ENCODE assay signal across 10 cellular contexts in genomic region chr3:19148768-19149091, GRCh38. TPM values are rescaled to one million over a fixed set of nuclear protein-coding genes. Genes with fewer than 3 reads are reported as not detected.
DNase-seq lines count a peak whose midpoint lies in the region; TF ChIP-seq lines count a peak whose summit lies in the region.
"Had no signal": no experiment of that assay in that cellular context is flagged by ENCODE, and none has a peak within 500 bp of the region (broad histone marks: within the 10 kb centered on the region; RNA-seq: fewer than 3 reads in every experiment).

No MANE protein-coding gene starts in this region.

- H3K23ac ChIP-seq in H9 (ENCODE audit: insufficient read length, low read depth, low read length) = no peak overlapping the region

- H2BK5ac ChIP-seq in H9 (ENCODE audit: insufficient read length, low read length) = no peak overlapping the region

- no peaks in the 10 kb centered on the region for H3K9me2 ChIP-seq in hepatocyte (replicated peaks; ENCODE audit: insufficient read depth)

- peak overlapping the region; percentile 66 for H3K9ac ChIP-seq in H9 (ENCODE audit: extremely low read depth, insufficient read length, low read length)

- H3K4me2 ChIP-seq in H9 (ENCODE audit: insufficient read depth, insufficient read length, low read length) = peak overlapping the region; percentile 100
- peak overlapping the region; percentile 89 for H3K4me2 ChIP-seq in hepatocyte

- peaks cover 19 to 24% of the 10 kb centered on the region in 2 experiments for H3K4me1 Mint-ChIP-seq in H9

- no peak overlapping the region for H2BK12ac ChIP-seq in H9 (ENCODE audit: insufficient read length, low read depth, low read length)

- H3K27me3 ChIP-seq in H9 (ENCODE audit: insufficient read depth, low read length) = no peaks in the 10 kb centered on the region
- no peaks in the 10 kb centered on the region for H3K27me3 ChIP-seq in WERI-Rb-1 (ENCODE audit: insufficient read depth, low read depth, severe bottlenecking)
- H3K27me3 ChIP-seq in hepatocyte = peaks cover 16% of the 10 kb centered on the region
- H3K27me3 ChIP-seq in sigmoid colon = peaks cover 5 to 16% (median 8%) of the 10 kb centered on the region in 3 donors
- H3K27me3 ChIP-seq: adrenal gland, SJCRH30 had no signal

- no peak overlapping the region for H2BK20ac ChIP-seq in H9 (ENCODE audit: low read depth, low read length, poor library complexity, severe bottlenecking)

- TF ChIP-seq EP300 in sigmoid colon (IDR thresholded peaks at IDR 0.05) = no peak

- TF ChIP-seq CTCF in H9 (conservative IDR thresholded peaks at IDR 0.05) = no peak
- TF ChIP-seq CTCF in WERI-Rb-1 (IDR thresholded peaks at IDR 0.05; ENCODE audit: low read depth, low read length) = no peak
- no peak for TF ChIP-seq CTCF in hepatocyte (IDR thresholded peaks at IDR 0.05; ENCODE audit: poor library complexity)
- TF ChIP-seq CTCF in sigmoid colon (IDR thresholded peaks at IDR 0.05) = no peak

- H3K9me3 ChIP-seq in H9 (ENCODE audit: control insufficient read depth, low read depth, low read length) (no peaks in the 10 kb centered on the region), WERI-Rb-1 (ENCODE audit: severe bottlenecking) (no peaks in the 10 kb centered on the region), hepatocyte (ENCODE audit: low read depth) (no peaks in the 10 kb centered on the region), sigmoid colon (no peaks in the 10 kb centered on the region)
- H3K9me3 ChIP-seq: adrenal gland, SJCRH30 had no signal

- H3K79me2 ChIP-seq in H9 (ENCODE audit: insufficient read depth, low read length) = no peaks in the 10 kb centered on the region
- H3K79me2 ChIP-seq in hepatocyte = no peaks in the 10 kb centered on the region

- H3T11ph ChIP-seq in H9 (ENCODE audit: low read length) = no peak overlapping the region

- peak overlapping the region in 1 of 3 experiments; percentile 88; a peak in 2 of 7 replicates for H3K27ac Mint-ChIP-seq in H9

- no peak overlapping the region for H3K4ac ChIP-seq in H9 (ENCODE audit: low read depth, low read length)

- H3K4me1 ChIP-seq in H9 (ENCODE audit: insufficient read depth, low read length) (peaks cover 4% of the 10 kb centered on the region; the same call in 1 of the 2 replicates), hepatocyte (ENCODE audit: insufficient read depth) (no peaks in the 10 kb centered on the region), sigmoid colon (peaks cover 0 to 30% (median 20%) of the 10 kb centered on the region in 4 donors)
- H3K4me1 ChIP-seq: SJCRH30 had no signal

- H3K9me3 Mint-ChIP-seq in H9 = no peaks in the 10 kb centered on the region

- peak overlapping the region; percentile 97 for H3K4me3 ChIP-seq in WERI-Rb-1 (ENCODE audit: low read depth, low read length)
- H3K4me3 ChIP-seq in hepatocyte = peak overlapping the region; percentile 37
- H3K4me3 ChIP-seq in sigmoid colon = peak overlapping the region; percentile 67 to 74 (median 72)

- no peak overlapping the region for H3K27ac ChIP-seq in H9 (ENCODE audit: insufficient read length, low read depth, low read length)
- peak overlapping the region; percentile 91 for H3K27ac ChIP-seq in WERI-Rb-1
- H3K27ac ChIP-seq in hepatocyte = no peak overlapping the region
- H3K27ac ChIP-seq in sigmoid colon = no peak overlapping the region
- H3K27ac ChIP-seq: SJCRH30 had no signal

- intact Hi-C loops in sigmoid colon (cut with DNase I) = no loop called here

- H4K20me1 ChIP-seq in H9 (ENCODE audit: control insufficient read depth, insufficient read depth, insufficient read length) (no peaks in the 10 kb centered on the region), hepatocyte (ENCODE audit: insufficient read depth, poor library complexity, severe bottlenecking) (no peaks in the 10 kb centered on the region)

- no peak overlapping the region for H3K14ac ChIP-seq in H9 (ENCODE audit: insufficient read depth, low read length)

- H3K56ac ChIP-seq in H9 (ENCODE audit: insufficient read length, low read depth, low read length) = no peak overlapping the region

- no peak overlapping the region for H4K8ac ChIP-seq in H9 (replicated peaks; ENCODE audit: insufficient read length, low read depth, low read length)

- peak overlapping the region; percentile 91 for H3K4me3 Mint-ChIP-seq in H9

- H3K18ac ChIP-seq in H9 (ENCODE audit: insufficient read length, low read depth, low read length) = no peak overlapping the region

- peaks cover 9% of the 10 kb centered on the region for H3K23me2 ChIP-seq in H9 (ENCODE audit: insufficient read length, low read depth, low read length, poor library complexity, severe bottlenecking)

- no peaks in the 10 kb centered on the region; a peak in 2 of 7 replicates for H3K36me3 Mint-ChIP-seq in H9 (ENCODE audit: insufficient read depth in 1 of 3, low read depth in 3 of 3)

- no peak overlapping the region for H2AK5ac ChIP-seq in H9 (ENCODE audit: insufficient read length, low read length)

- H4K5ac ChIP-seq in H9 (ENCODE audit: insufficient read length, low read depth, low read length) = no peak overlapping the region

- no peaks in the 10 kb centered on the region for H3K79me1 ChIP-seq in H9 (ENCODE audit: insufficient read depth, low read depth, low read length, poor library complexity, severe bottlenecking)

- no peak for TF ChIP-seq POLR2A in sigmoid colon (IDR thresholded peaks at IDR 0.05)

- H4K91ac ChIP-seq in H9 (ENCODE audit: insufficient read length, low read depth, low read length) = no peak overlapping the region

- DNase-seq in H9 = no peak
- DNase-seq in WERI-Rb-1 = no peak
- no peak for DNase-seq in hepatocyte (ENCODE audit: low spot score)
- DNase-seq in sigmoid colon = no peak
- DNase-seq in AML-193 (lab: John Stamatoyannopoulos, UW) = no peak
- DNase-seq in AG08395 (ENCODE audit: low spot score) = no peak
- no peak for DNase-seq in activated effector memory CD4-positive, alpha-beta T cell treated with anti-CD3 and anti-CD28 coated beads, Interleukin-2, amount 50 U/mL, for 16 hours
- DNase-seq in activated effector memory CD4-positive, alpha-beta T cell treated with Interleukin-2 at 50 U/mL for 16 hours = no peak

- no peak overlapping the region for H2BK15ac ChIP-seq in H9 (ENCODE audit: low read depth, low read length)

- WGBS in H9 (ENCODE audit: extremely low coverage, insufficient read length, low lambda C conversion rate) = no CpG with 5 or more reads among the region's 12 CpGs
- WGBS in hepatocyte (ENCODE audit: low lambda C conversion rate, missing lambda C conversion rate) = 3% methylated on average over 12 of the region's 12 CpGs
- 3 to 5% methylated on average over 12 of the region's 12 CpGs for WGBS in sigmoid colon, 2 donors

- no peak overlapping the region for H2AFZ ChIP-seq in H9 (ENCODE audit: low read length)
- peak overlapping the region; percentile 41 for H2AFZ ChIP-seq in hepatocyte

- no peaks in the 10 kb centered on the region for H3K27me3 Mint-ChIP-seq in H9 (ENCODE audit: low read depth)

- no peak overlapping the region for H2BK120ac ChIP-seq in H9 (ENCODE audit: low read depth, low read length, poor library complexity, severe bottlenecking)

- H3K36me3 ChIP-seq in WERI-Rb-1 = no peaks in the 10 kb centered on the region
- H3K36me3 ChIP-seq in hepatocyte (replicated peaks; ENCODE audit: insufficient read depth, low read depth) = no peaks in the 10 kb centered on the region
- H3K36me3 ChIP-seq in sigmoid colon = no peaks in the 10 kb centered on the region
- H3K36me3 ChIP-seq: adrenal gland, SJCRH30 had no signal

RNA-seq across cellular contexts. Expression of gene KCNH8, which starts 0.4 kb away (rescaled TPM):
- 3.4 and 3.7 TPM in 2 replicates for total RNA-seq in H9 (2021)
- total RNA-seq in hepatocyte = 0.88 and 0.97 TPM in 2 replicates
- polyA plus RNA-seq in hepatocyte = 0.22 and 1.1 TPM in 2 replicates
- total RNA-seq in sigmoid colon = 1 to 10 TPM in 1 of 4 donors, under 1 TPM in 3; 0.54 to 1.1 (median 0.74) TPM
- polyA plus RNA-seq in sigmoid colon = under 1 TPM; 0.23 to 0.71 (median 0.60) TPM
- total RNA-seq: SJCRH30 had no signal

Comparison
In these comparisons a context has a peak if more than half of its experiments do, and no peak if none do; other contexts are left out.
1. H3K4me3 ChIP-seq: peak in every context shown above with its lines; median percentile 97 in WERI-Rb-1; 72 in sigmoid colon; 37 in hepatocyte.